Comparison of ENCODE assay signal across 20 cellular contexts in genomic region chr15:80123034-80123433, GRCh38.
"Had no signal": no experiment of that assay in that cellular context is flagged by ENCODE, and none has a peak within 500 bp of the region (broad histone marks: within the 10 kb centered on the region; RNA-seq: fewer than 3 reads in every experiment).

No MANE protein-coding gene starts in this region.

- H2AFZ ChIP-seq: hepatocyte had no signal

- H3K4me3 ChIP-seq: breast epithelium, hepatocyte, lower lobe of right lung, transverse colon, uterus had no signal

- H3K36me3 ChIP-seq: breast epithelium, uterus had no signal

- H3K4me2 ChIP-seq: hepatocyte had no signal

- H3K27ac ChIP-seq: breast epithelium, foreskin keratinocyte, hepatocyte, lower lobe of right lung, transverse colon, uterus had no signal

- H3K9me3 ChIP-seq: breast epithelium, lower lobe of right lung, transverse colon, uterus had no signal

- DNase-seq: activated CD4-positive, alpha-beta memory T cell treated with anti-CD3 and anti-CD28 coated beads for 36 hours; activated CD4-positive, alpha-beta T cell treated with anti-CD3 and anti-CD28 coated beads for 48 hours; activated naive CD4-positive, alpha-beta T cell treated with Interleukin-2 at 50 U/mL for 16 hours; activated naive CD8-positive, alpha-beta T cell treated with anti-CD3 and anti-CD28 coated beads, Interleukin-2, amount 10 ng/mL, durations not matched to agents 7 days and 5 days; activated T-cell treated with anti-CD3 and anti-CD28 coated beads, Interleukin-2, amount 50 U/mL, for 48 hours; amniotic stem cell; effector memory CD4-positive, alpha-beta T cell; foreskin keratinocyte; immature natural killer cell; lower lobe of right lung; naive thymus-derived CD8-positive, alpha-beta T cell; retina; stimulated activated CD4-positive, alpha-beta T cell treated with anti-CD3 and anti-CD28 coated beads, Interleukin-2, amount 100 ng/mL, for 48 hours; stimulated activated CD8-positive, alpha-beta memory T cell treated with anti-CD3 and anti-CD28 coated beads, Interleukin-4, amount 100 ng/mL, for 48 hours; stimulated activated naive B cell treated with anti-CD40 and anti-IgM and Interleukin-4, amounts not matched to agents 10 μg/mL and 1 μg/mL and 100 μg/mL, for 72 hours; transverse colon; uterus had no signal

- H3K4me1 ChIP-seq: breast epithelium, foreskin keratinocyte, lower lobe of right lung, transverse colon, uterus had no signal

- ATAC-seq: foreskin keratinocyte; left lobe of liver; naive thymus-derived CD8-positive, alpha-beta T cell; stimulated activated naive B cell treated with anti-CD40 and anti-IgM and Interleukin-4, amounts not matched to agents 10 μg/mL and 1 μg/mL and 100 μg/mL, for 72 hours had no signal

- H3K27me3 ChIP-seq: breast epithelium, foreskin keratinocyte, hepatocyte, transverse colon, uterus had no signal
